ENCODE assay signal across 9 cellular contexts in the genomic region with DNA sequence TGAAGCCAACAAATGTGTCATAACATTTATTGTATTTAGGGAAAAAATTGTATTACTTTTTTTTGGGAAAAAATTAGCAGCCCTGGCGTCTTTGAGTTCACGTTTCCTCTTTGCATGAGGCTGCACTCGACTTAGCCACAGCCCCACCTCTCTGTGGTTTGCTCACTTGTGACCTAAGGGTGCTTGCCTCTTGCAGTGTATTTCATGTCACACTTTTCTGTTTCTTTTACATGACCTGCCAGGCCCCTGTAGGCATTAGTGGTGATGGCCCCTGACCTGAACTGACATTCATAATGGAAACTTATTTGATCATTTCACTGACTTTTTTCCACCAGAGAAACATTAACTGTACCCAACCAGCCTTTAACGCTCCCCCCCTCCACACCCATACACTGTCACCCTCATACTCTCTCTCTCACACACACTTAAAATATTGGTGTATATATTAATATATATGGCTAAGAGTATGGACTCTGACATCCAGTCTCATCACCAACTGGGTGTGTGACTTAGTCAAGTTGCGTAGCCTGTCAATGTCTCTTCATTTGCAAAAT.
DNase-seq lines count a peak whose midpoint lies in the region; ATAC-seq and TF ChIP-seq lines count a peak whose summit lies in the region.
"Had no signal": no experiment of that assay in that cellular context is flagged by ENCODE, and none has a peak within 500 bp of the region (broad histone marks: within the 10 kb centered on the region; RNA-seq: fewer than 3 reads in every experiment).

No MANE protein-coding gene starts in this region.

- H3K4me2 ChIP-seq in Karpas-422 (ENCODE audit: low read depth, low read length, poor library complexity, severe bottlenecking): no peak overlapping the region

- H3K9me2 ChIP-seq in Karpas-422 (replicated peaks; ENCODE audit: insufficient read depth, low read length): no peaks in the 10 kb centered on the region

- H3K4me3 ChIP-seq in urinary bladder (ENCODE audit: low read depth, low read length) (no peak overlapping the region), Karpas-422 (ENCODE audit: low read length) (no peak overlapping the region), foreskin fibroblast (ENCODE audit: low read depth in 1 of 2, low read length in 2 of 2) (no peak overlapping the region)

- no peaks in the 10 kb centered on the region for H3K9me3 ChIP-seq in Karpas-422 (ENCODE audit: low read length)

- no peak overlapping the region for H2AFZ ChIP-seq in Karpas-422 (ENCODE audit: low read length)

- peak overlapping the region; percentile 38 for H3K27ac ChIP-seq in urinary bladder (ENCODE audit: low read depth)
- no peak overlapping the region for H3K27ac ChIP-seq in Karpas-422 (ENCODE audit: low read length)

- H3K4me1 ChIP-seq in urinary bladder (ENCODE audit: insufficient read depth): peaks cover 1% of the 10 kb centered on the region
- H3K4me1 ChIP-seq in Karpas-422 (ENCODE audit: low read length): peaks cover 14% of the 10 kb centered on the region

- no peak for TF ChIP-seq CTCF in foreskin fibroblast (IDR thresholded peaks at IDR 0.05; ENCODE audit: low read depth, low read length)

- peak in 4 of 5 experiments; percentile 33 to 88 (median 54) for DNase-seq in T-helper 2 cell
- peak; percentile 64 for DNase-seq in central memory CD4-positive, alpha-beta T cell
- no peak for DNase-seq in D341Med (ENCODE audit: low spot score)
- DNase-seq in Karpas-422: no peak
- DNase-seq in foreskin fibroblast: no peak

- ATAC-seq in GM18519 (IDR thresholded peaks at IDR 0.05; ENCODE audit: low FRiP score, unreplicated experiment) (peak; percentile 82), HG02885 (IDR thresholded peaks at IDR 0.05; ENCODE audit: poor library complexity, unreplicated experiment) (peak; percentile 90)
- ATAC-seq: right cardiac atrium had no signal

- no peaks in the 10 kb centered on the region for H3K36me3 ChIP-seq in urinary bladder (ENCODE audit: insufficient read depth)
- no peaks in the 10 kb centered on the region for H3K36me3 ChIP-seq in Karpas-422 (ENCODE audit: insufficient read depth, low read length)

- 77% methylated on average over 5 of the region's 5 CpGs for WGBS in urinary bladder

- H3K27me3 ChIP-seq in Karpas-422 (ENCODE audit: low read length): no peaks in the 10 kb centered on the region

- H3K9ac ChIP-seq in Karpas-422 (ENCODE audit: low read length): no peak overlapping the region

- H4K20me1 ChIP-seq in Karpas-422 (ENCODE audit: insufficient read depth, low read depth, low read length): no peaks in the 10 kb centered on the region

- H3K79me2 ChIP-seq in Karpas-422 (ENCODE audit: low read length): no peaks in the 10 kb centered on the region

Comparison
In these comparisons a context has a peak if more than half of its experiments do, and no peak if none do; other contexts are left out.
1. DNase-seq: peak in T-helper 2 cell (4 of 5) and central memory CD4-positive, alpha-beta T cell (single experiment); none in D341Med (single experiment), Karpas-422 (single experiment) and foreskin fibroblast (0 of 2).